ENCODE assay signal across 1 cellular context in the genomic region with DNA sequence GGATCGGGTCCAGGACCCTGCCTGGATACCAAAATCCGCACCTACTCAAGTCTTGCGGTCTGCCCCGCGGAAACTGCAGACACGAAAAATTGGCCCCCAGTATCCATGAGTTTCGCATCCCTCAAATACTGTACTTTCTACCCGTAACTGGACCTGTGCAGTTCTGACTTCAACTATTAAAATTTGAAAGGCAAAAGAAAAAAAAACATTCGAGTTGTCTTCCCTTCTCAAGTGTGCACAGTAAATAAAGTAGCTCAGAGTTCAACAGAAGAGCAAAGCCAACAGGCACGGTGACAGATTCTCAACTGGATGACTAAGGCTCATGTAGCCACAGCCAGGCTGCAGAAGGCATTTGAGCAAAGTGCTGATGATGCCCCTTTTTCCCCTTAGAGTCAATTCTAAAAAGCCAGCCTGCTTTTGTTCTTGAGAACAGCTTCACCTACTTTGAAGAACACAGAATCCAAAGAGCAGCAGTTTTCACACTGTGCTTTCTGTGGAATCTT.
TF ChIP-seq lines count a peak whose summit lies in the region.

No MANE protein-coding gene starts in this region.

TF ChIP-seq in HepG2, 621 proteins besides CTCF, POLR2A, EP300 and RAD21 (continued from another document and continues in another):
- TF ChIP-seq, protein P1, sequence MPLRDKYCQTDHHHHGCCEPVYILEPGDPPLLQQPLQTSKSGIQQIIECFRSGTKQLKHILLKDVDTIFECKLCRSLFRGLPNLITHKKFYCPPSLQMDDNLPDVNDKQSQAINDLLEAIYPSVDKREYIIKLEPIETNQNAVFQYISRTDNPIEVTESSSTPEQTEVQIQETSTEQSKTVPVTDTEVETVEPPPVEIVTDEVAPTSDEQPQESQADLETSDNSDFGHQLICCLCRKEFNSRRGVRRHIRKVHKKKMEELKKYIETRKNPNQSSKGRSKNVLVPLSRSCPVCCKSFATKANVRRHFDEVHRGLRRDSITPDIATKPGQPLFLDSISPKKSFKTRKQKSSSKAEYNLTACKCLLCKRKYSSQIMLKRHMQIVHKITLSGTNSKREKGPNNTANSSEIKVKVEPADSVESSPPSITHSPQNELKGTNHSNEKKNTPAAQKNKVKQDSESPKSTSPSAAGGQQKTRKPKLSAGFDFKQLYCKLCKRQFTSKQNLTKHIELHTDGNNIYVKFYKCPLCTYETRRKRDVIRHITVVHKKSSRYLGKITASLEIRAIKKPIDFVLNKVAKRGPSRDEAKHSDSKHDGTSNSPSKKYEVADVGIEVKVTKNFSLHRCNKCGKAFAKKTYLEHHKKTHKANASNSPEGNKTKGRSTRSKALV (CRISPR knock-in tag; IDR thresholded peaks at IDR 0.05), result no peak
- TF ChIP-seq, protein P2, sequence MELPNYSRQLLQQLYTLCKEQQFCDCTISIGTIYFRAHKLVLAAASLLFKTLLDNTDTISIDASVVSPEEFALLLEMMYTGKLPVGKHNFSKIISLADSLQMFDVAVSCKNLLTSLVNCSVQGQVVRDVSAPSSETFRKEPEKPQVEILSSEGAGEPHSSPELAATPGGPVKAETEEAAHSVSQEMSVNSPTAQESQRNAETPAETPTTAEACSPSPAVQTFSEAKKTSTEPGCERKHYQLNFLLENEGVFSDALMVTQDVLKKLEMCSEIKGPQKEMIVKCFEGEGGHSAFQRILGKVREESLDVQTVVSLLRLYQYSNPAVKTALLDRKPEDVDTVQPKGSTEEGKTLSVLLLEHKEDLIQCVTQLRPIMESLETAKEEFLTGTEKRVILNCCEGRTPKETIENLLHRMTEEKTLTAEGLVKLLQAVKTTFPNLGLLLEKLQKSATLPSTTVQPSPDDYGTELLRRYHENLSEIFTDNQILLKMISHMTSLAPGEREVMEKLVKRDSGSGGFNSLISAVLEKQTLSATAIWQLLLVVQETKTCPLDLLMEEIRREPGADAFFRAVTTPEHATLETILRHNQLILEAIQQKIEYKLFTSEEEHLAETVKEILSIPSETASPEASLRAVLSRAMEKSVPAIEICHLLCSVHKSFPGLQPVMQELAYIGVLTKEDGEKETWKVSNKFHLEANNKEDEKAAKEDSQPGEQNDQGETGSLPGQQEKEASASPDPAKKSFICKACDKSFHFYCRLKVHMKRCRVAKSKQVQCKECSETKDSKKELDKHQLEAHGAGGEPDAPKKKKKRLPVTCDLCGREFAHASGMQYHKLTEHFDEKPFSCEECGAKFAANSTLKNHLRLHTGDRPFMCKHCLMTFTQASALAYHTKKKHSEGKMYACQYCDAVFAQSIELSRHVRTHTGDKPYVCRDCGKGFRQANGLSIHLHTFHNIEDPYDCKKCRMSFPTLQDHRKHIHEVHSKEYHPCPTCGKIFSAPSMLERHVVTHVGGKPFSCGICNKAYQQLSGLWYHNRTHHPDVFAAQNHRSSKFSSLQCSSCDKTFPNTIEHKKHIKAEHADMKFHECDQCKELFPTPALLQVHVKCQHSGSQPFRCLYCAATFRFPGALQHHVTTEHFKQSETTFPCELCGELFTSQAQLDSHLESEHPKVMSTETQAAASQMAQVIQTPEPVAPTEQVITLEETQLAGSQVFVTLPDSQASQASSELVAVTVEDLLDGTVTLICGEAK (IDR thresholded peaks at IDR 0.05), result no peak
- TF ChIP-seq, protein P2 (CRISPR knock-in tag; IDR thresholded peaks at IDR 0.05), result peak; percentile 84
- TF ChIP-seq ZNF383 (CRISPR knock-in tag; IDR thresholded peaks at IDR 0.05; ENCODE audit: borderline replicate concordance) (no peak), REPIN1 (CRISPR knock-in tag; IDR thresholded peaks at IDR 0.05; ENCODE audit: borderline replicate concordance, low read depth) (no peak), PLRG1 (conservative IDR thresholded peaks at IDR 0.05) (no peak), ZNF510 (CRISPR knock-in tag; IDR thresholded peaks at IDR 0.05; ENCODE audit: low read depth) (no peak), KDM1A (CRISPR knock-in tag; IDR thresholded peaks at IDR 0.05) (peak; percentile 64; the same call in 1 of the 2 replicates), TARDBP (CRISPR knock-in tag; IDR thresholded peaks at IDR 0.05) (peak; percentile 56), ZBTB42 (CRISPR knock-in tag; IDR thresholded peaks at IDR 0.05) (no peak), EEA1 (CRISPR knock-in tag; IDR thresholded peaks at IDR 0.05; ENCODE audit: borderline replicate concordance) (no peak), IKZF1 (IDR thresholded peaks at IDR 0.05) (no peak), BCL6 (CRISPR knock-in tag; IDR thresholded peaks at IDR 0.05) (peak; percentile 45; the same call in 1 of the 2 replicates), ZNF350 (CRISPR knock-in tag; IDR thresholded peaks at IDR 0.05; ENCODE audit: borderline replicate concordance, low read depth) (no peak; the same call in 1 of the 2 replicates), PBX3 (CRISPR knock-in tag; IDR thresholded peaks at IDR 0.05; ENCODE audit: borderline replicate concordance) (no peak), MATR3 (CRISPR knock-in tag; IDR thresholded peaks at IDR 0.05) (no peak), ZFP1 (CRISPR knock-in tag; IDR thresholded peaks at IDR 0.05) (0 out of 2 replicates have a peak, but pooled peaks have one; percentile 51), ESRRA (CRISPR knock-in tag; IDR thresholded peaks at IDR 0.05; ENCODE audit: low read depth) (no peak; the same call in 1 of the 2 replicates), ZNF703 (CRISPR knock-in tag; IDR thresholded peaks at IDR 0.05; ENCODE audit: borderline replicate concordance) (no peak), PAX8 (CRISPR knock-in tag; IDR thresholded peaks at IDR 0.05; ENCODE audit: borderline replicate concordance) (no peak), HNRNPH1 (optimal IDR thresholded peaks at IDR 0.05; ENCODE audit: low read depth, low read length) (no peak), CENPX (CRISPR knock-in tag; IDR thresholded peaks at IDR 0.05) (no peak), NR2C2 (CRISPR knock-in tag; IDR thresholded peaks at IDR 0.05; ENCODE audit: borderline replicate concordance) (peak; percentile 35; the same call in 1 of the 2 replicates), HDAC2 (CRISPR knock-in tag; IDR thresholded peaks at IDR 0.05) (peak; percentile 80), TP53 (CRISPR knock-in tag; conservative IDR thresholded peaks at IDR 0.05) (no peak), ZNF567 (CRISPR knock-in tag; IDR thresholded peaks at IDR 0.05; ENCODE audit: borderline replicate concordance) (no peak), KDM3A (CRISPR knock-in tag; IDR thresholded peaks at IDR 0.05; ENCODE audit: low read depth) (no peak), E2F1 (CRISPR knock-in tag; IDR thresholded peaks at IDR 0.05) (no peak), PHF20 (CRISPR knock-in tag; IDR thresholded peaks at IDR 0.05) (no peak), ZNF230 (CRISPR knock-in tag; IDR thresholded peaks at IDR 0.05) (no peak; the same call in 1 of the 2 replicates)
- TF ChIP-seq, protein P3, sequence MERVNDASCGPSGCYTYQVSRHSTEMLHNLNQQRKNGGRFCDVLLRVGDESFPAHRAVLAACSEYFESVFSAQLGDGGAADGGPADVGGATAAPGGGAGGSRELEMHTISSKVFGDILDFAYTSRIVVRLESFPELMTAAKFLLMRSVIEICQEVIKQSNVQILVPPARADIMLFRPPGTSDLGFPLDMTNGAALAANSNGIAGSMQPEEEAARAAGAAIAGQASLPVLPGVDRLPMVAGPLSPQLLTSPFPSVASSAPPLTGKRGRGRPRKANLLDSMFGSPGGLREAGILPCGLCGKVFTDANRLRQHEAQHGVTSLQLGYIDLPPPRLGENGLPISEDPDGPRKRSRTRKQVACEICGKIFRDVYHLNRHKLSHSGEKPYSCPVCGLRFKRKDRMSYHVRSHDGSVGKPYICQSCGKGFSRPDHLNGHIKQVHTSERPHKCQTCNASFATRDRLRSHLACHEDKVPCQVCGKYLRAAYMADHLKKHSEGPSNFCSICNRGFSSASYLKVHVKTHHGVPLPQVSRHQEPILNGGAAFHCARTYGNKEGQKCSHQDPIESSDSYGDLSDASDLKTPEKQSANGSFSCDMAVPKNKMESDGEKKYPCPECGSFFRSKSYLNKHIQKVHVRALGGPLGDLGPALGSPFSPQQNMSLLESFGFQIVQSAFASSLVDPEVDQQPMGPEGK (CRISPR knock-in tag; IDR thresholded peaks at IDR 0.05), result peak; percentile 44
- TF ChIP-seq, protein P4, sequence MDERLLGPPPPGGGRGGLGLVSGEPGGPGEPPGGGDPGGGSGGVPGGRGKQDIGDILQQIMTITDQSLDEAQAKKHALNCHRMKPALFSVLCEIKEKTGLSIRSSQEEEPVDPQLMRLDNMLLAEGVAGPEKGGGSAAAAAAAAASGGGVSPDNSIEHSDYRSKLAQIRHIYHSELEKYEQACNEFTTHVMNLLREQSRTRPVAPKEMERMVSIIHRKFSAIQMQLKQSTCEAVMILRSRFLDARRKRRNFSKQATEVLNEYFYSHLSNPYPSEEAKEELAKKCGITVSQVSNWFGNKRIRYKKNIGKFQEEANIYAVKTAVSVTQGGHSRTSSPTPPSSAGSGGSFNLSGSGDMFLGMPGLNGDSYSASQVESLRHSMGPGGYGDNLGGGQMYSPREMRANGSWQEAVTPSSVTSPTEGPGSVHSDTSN (CRISPR knock-in tag; IDR thresholded peaks at IDR 0.05), result no peak
- TF ChIP-seq, protein P5, sequence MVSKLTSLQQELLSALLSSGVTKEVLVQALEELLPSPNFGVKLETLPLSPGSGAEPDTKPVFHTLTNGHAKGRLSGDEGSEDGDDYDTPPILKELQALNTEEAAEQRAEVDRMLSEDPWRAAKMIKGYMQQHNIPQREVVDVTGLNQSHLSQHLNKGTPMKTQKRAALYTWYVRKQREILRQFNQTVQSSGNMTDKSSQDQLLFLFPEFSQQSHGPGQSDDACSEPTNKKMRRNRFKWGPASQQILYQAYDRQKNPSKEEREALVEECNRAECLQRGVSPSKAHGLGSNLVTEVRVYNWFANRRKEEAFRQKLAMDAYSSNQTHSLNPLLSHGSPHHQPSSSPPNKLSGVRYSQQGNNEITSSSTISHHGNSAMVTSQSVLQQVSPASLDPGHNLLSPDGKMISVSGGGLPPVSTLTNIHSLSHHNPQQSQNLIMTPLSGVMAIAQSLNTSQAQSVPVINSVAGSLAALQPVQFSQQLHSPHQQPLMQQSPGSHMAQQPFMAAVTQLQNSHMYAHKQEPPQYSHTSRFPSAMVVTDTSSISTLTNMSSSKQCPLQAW (CRISPR knock-in tag; IDR thresholded peaks at IDR 0.05), result peak; percentile 76
